In the genomic region with DNA sequence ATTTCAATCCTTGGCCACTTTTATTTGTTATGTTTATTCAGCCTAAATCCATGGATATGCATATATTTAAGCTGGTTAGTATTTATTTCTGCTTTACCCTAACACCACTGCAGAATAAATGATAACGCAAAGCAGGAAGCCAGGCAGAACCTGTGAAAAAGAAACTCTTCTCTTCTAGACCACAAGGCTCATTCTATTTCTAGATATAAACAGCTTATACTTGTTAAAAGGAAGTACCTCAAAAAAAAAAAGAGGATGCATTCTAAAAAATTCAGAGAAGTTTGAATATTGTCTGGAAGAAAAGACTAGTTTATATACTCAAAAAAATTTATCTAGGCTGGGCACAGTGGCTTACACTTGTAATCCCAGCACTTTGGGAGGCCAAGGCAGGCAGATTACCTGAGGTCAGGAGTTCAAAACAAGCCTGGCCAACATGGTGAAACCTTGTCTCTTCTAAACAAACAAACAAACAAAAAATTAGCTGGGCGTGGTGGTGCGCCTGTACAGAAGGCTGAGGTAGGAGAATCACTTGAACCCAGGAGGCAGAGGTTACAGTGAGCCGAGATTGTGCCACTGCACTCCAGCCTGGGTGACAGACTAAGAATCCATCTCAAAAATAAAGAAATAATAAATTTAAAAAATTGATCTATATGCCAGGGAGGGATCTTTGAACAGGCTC, we compare ENCODE assay signal across 1 cellular context.
TF ChIP-seq lines count a peak whose summit lies in the region.

No MANE protein-coding gene starts in this region.

TF ChIP-seq in HepG2, 621 proteins besides CTCF, POLR2A, EP300 and RAD21:
- TF ChIP-seq ZNF670 (CRISPR knock-in tag; IDR thresholded peaks at IDR 0.05; ENCODE audit: borderline replicate concordance) (no peak), MZF1 (CRISPR knock-in tag; IDR thresholded peaks at IDR 0.05; ENCODE audit: borderline replicate concordance) (no peak), NR1H2 (CRISPR knock-in tag; IDR thresholded peaks at IDR 0.05; ENCODE audit: borderline replicate concordance, low read depth) (no peak), ISX (CRISPR knock-in tag; conservative IDR thresholded peaks at IDR 0.05) (no peak), RCOR2 (CRISPR knock-in tag; IDR thresholded peaks at IDR 0.05) (no peak), JUNB (CRISPR knock-in tag; IDR thresholded peaks at IDR 0.05; ENCODE audit: borderline replicate concordance) (no peak), ZNF713 (CRISPR knock-in tag; IDR thresholded peaks at IDR 0.05) (no peak), ZNF629 (CRISPR knock-in tag; conservative IDR thresholded peaks at IDR 0.05) (no peak), JDP2 (CRISPR knock-in tag; IDR thresholded peaks at IDR 0.05; ENCODE audit: borderline replicate concordance) (no peak), TCF7 (IDR thresholded peaks at IDR 0.05; ENCODE audit: low read depth) (no peak), ELF1 (CRISPR knock-in tag; IDR thresholded peaks at IDR 0.05) (no peak), ZZZ3 (CRISPR knock-in tag; IDR thresholded peaks at IDR 0.05; ENCODE audit: borderline replicate concordance) (no peak), FOSL1 (CRISPR knock-in tag; IDR thresholded peaks at IDR 0.05; ENCODE audit: borderline replicate concordance) (no peak), ARNTL (CRISPR knock-in tag; IDR thresholded peaks at IDR 0.05) (no peak), PHF5A (CRISPR knock-in tag; IDR thresholded peaks at IDR 0.05; ENCODE audit: low read depth, unreplicated experiment) (no peak)
- TF ChIP-seq, protein P1, sequence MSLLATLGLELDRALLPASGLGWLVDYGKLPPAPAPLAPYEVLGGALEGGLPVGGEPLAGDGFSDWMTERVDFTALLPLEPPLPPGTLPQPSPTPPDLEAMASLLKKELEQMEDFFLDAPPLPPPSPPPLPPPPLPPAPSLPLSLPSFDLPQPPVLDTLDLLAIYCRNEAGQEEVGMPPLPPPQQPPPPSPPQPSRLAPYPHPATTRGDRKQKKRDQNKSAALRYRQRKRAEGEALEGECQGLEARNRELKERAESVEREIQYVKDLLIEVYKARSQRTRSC (CRISPR knock-in tag; IDR thresholded peaks at IDR 0.05; ENCODE audit: low read depth), result no peak
